ENCODE assay signal across 26 cellular contexts in genomic region chr12:30824311-30824710, GRCh38.
DNase-seq lines count a peak whose midpoint lies in the region; ATAC-seq and TF ChIP-seq lines count a peak whose summit lies in the region.
"Had no signal": no experiment of that assay in that cellular context is flagged by ENCODE, and none has a peak within 500 bp of the region (broad histone marks: within the 10 kb centered on the region; RNA-seq: fewer than 3 reads in every experiment).

No MANE protein-coding gene starts in this region.

- H3K27me3 Mint-ChIP-seq in T-helper 1 cell treated with Interleukin-12 subunit alpha and Interleukin-12 subunit beta and Interleukin-4 antibody, amounts not matched to agents 30 μg/mL and 1 μg/mL, for 36 hours (ENCODE audit: low read depth): peaks cover 58% of the 10 kb centered on the region
- H3K27me3 Mint-ChIP-seq in activated T-helper 17 cell treated with anti-CD3 and anti-CD28 coated beads, Interleukin-2, amount 50 U/mL, for 72 hours: peaks cover 37% of the 10 kb centered on the region
- peaks cover 8% of the 10 kb centered on the region for H3K27me3 Mint-ChIP-seq in mesothelial cell of epicardium (ENCODE audit: low read depth)
- H3K27me3 Mint-ChIP-seq in progenitor cell of endocrine pancreas: peaks cover 15% of the 10 kb centered on the region

- peaks cover 0 to 5% of the 10 kb centered on the region in 2 donors for H3K4me1 ChIP-seq in right atrium auricular region

- no peaks in the 10 kb centered on the region for H3K9me3 ChIP-seq in right atrium auricular region
- H3K9me3 ChIP-seq: tibial nerve had no signal

- no peak overlapping the region for H3K27ac Mint-ChIP-seq in T-helper 1 cell treated with Interleukin-12 subunit alpha and Interleukin-12 subunit beta and Interleukin-4 antibody, amounts not matched to agents 30 μg/mL and 1 μg/mL, for 36 hours
- H3K27ac Mint-ChIP-seq in activated T-helper 17 cell treated with anti-CD3 and anti-CD28 coated beads, Interleukin-2, amount 50 U/mL, for 72 hours: no peak overlapping the region
- H3K27ac Mint-ChIP-seq in mesothelial cell of epicardium (peak overlapping the region; percentile 8), progenitor cell of endocrine pancreas (no peak overlapping the region)
- H3K27ac Mint-ChIP-seq: activated T-cell treated with anti-CD3 and anti-CD28 coated beads, Interleukin-2, amount 50 U/mL, for 72 hours; WTC11 had no signal

- H3K27me3 ChIP-seq in right atrium auricular region: no peaks in the 10 kb centered on the region
- H3K27me3 ChIP-seq: tibial nerve had no signal

- H3K36me3 ChIP-seq in right atrium auricular region: no peaks in the 10 kb centered on the region
- H3K36me3 ChIP-seq: tibial nerve had no signal

- H3K9me3 Mint-ChIP-seq in T-helper 1 cell treated with Interleukin-12 subunit alpha and Interleukin-12 subunit beta and Interleukin-4 antibody, amounts not matched to agents 30 μg/mL and 1 μg/mL, for 36 hours: no peaks in the 10 kb centered on the region
- H3K9me3 Mint-ChIP-seq in activated T-helper 17 cell treated with anti-CD3 and anti-CD28 coated beads, Interleukin-2, amount 50 U/mL, for 72 hours: no peaks in the 10 kb centered on the region
- no peaks in the 10 kb centered on the region for H3K9me3 Mint-ChIP-seq in mesothelial cell of epicardium
- H3K9me3 Mint-ChIP-seq in progenitor cell of endocrine pancreas (ENCODE audit: low read depth): no peaks in the 10 kb centered on the region
- H3K9me3 Mint-ChIP-seq: activated T-cell treated with anti-CD3 and anti-CD28 coated beads, Interleukin-2, amount 50 U/mL, for 72 hours; WTC11 had no signal

- TF ChIP-seq CTCF in mesothelial cell of epicardium (IDR thresholded peaks at IDR 0.05; ENCODE audit: unreplicated experiment) (no peak), progenitor cell of endocrine pancreas (IDR thresholded peaks at IDR 0.05; ENCODE audit: unreplicated experiment) (no peak), right atrium auricular region (IDR thresholded peaks at IDR 0.05) (no peak)

- H3K4me3 ChIP-seq in right atrium auricular region: no peak overlapping the region
- H3K4me3 ChIP-seq: dorsolateral prefrontal cortex, K562, tibial nerve had no signal

- ATAC-seq in activated T-helper 17 cell treated with anti-CD3 and anti-CD28 coated beads, Interleukin-2, amount 50 U/mL, for 72 hours (replicated peaks): no peak
- no peak for ATAC-seq in HG02973 (IDR thresholded peaks at IDR 0.05; ENCODE audit: unreplicated experiment)
- ATAC-seq: activated T-cell treated with anti-CD3 and anti-CD28 coated beads, Interleukin-2, amount 50 U/mL, for 72 hours; K562; left colon had no signal

- peak overlapping the region; percentile 61 for H3K4me3 Mint-ChIP-seq in T-helper 1 cell treated with Interleukin-12 subunit alpha and Interleukin-12 subunit beta and Interleukin-4 antibody, amounts not matched to agents 30 μg/mL and 1 μg/mL, for 36 hours
- peak overlapping the region; percentile 83 for H3K4me3 Mint-ChIP-seq in activated T-helper 17 cell treated with anti-CD3 and anti-CD28 coated beads, Interleukin-2, amount 50 U/mL, for 72 hours
- H3K4me3 Mint-ChIP-seq in mesothelial cell of epicardium (peak overlapping the region; percentile 85), progenitor cell of endocrine pancreas (ENCODE audit: low read depth) (peak overlapping the region; percentile 83)

- no peaks in the 10 kb centered on the region for H3K36me3 Mint-ChIP-seq in T-helper 1 cell treated with Interleukin-12 subunit alpha and Interleukin-12 subunit beta and Interleukin-4 antibody, amounts not matched to agents 30 μg/mL and 1 μg/mL, for 36 hours (ENCODE audit: low read depth)
- no peaks in the 10 kb centered on the region for H3K36me3 Mint-ChIP-seq in activated T-helper 17 cell treated with anti-CD3 and anti-CD28 coated beads, Interleukin-2, amount 50 U/mL, for 72 hours (ENCODE audit: low read depth)
- H3K36me3 Mint-ChIP-seq in mesothelial cell of epicardium (peaks cover 3% of the 10 kb centered on the region), progenitor cell of endocrine pancreas (ENCODE audit: insufficient read depth) (no peaks in the 10 kb centered on the region)
- H3K36me3 Mint-ChIP-seq: WTC11 had no signal

- H3K4me1 Mint-ChIP-seq in T-helper 1 cell treated with Interleukin-12 subunit alpha and Interleukin-12 subunit beta and Interleukin-4 antibody, amounts not matched to agents 30 μg/mL and 1 μg/mL, for 36 hours (ENCODE audit: low read depth): peaks cover 13% of the 10 kb centered on the region
- H3K4me1 Mint-ChIP-seq in activated T-helper 17 cell treated with anti-CD3 and anti-CD28 coated beads, Interleukin-2, amount 50 U/mL, for 72 hours: no peaks in the 10 kb centered on the region
- H3K4me1 Mint-ChIP-seq in mesothelial cell of epicardium (peaks cover 28% of the 10 kb centered on the region), progenitor cell of endocrine pancreas (ENCODE audit: low read depth) (peaks cover 26% of the 10 kb centered on the region)

- H3K27ac ChIP-seq in right atrium auricular region: no peak overlapping the region
- H3K27ac ChIP-seq: 22Rv1, dorsolateral prefrontal cortex, tibial nerve had no signal

- DNase-seq in T-helper 1 cell: no peak
- DNase-seq in mesothelial cell of epicardium (ENCODE audit: low spot score in 2 of 2, unreplicated experiment in 2 of 2): no peak
- DNase-seq in progenitor cell of endocrine pancreas (ENCODE audit: low spot score, unreplicated experiment): no peak
- DNase-seq in MV-4-11 (lab: John Stamatoyannopoulos, UW): no peak
- DNase-seq in right atrium auricular region (ENCODE audit: low spot score): no peak
- DNase-seq: activated CD4-positive, alpha-beta T cell treated with anti-CD3 and anti-CD28 coated beads, Interleukin-2, amount 50 U/mL, for 1 hour; activated naive CD4-positive, alpha-beta T cell treated with Interleukin-2 at 50 U/mL for 16 hours; activated T-cell treated with anti-CD3 and anti-CD28 coated beads, Interleukin-2, amount 50 U/mL, for 72 hours; amniotic stem cell; dorsolateral prefrontal cortex; GOT3; hippocampal formation; left colon; mammary epithelial cell; NCI-H1092; NCI-H187; NCI-H2171 treated with DMSO at 0.1 percent for 48 hours; NCI-H510A; stimulated activated CD4-positive, alpha-beta T cell treated with anti-CD3 and anti-CD28 coated beads, Interleukin-4, amount 100 ng/mL, for 24 hours had no signal
